In the genomic region with DNA sequence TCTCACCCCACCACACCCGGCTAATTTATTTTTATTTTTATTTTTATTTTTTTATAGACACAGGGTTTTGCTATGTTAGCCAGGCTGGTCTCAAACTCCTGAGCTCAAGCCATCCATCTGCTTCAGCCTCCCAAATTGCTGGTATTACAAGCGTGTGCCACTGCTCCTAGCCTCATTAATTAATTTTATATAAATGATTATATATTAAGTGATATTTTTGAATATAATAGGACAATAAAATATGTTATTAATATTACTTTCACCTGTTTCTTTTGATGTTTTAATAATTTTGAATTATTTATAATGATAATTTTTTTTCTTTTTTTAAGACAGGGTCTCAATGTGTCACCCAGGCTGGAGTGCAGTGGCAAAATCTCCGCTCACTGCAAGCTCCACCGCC, we compare ENCODE assay signal across 33 cellular contexts. TPM values are rescaled to one million over a fixed set of nuclear protein-coding genes. Genes with fewer than 3 reads are reported as not detected.
"Had no signal": no experiment of that assay in that cellular context is flagged by ENCODE, and none has a peak within 500 bp of the region (broad histone marks: within the 10 kb centered on the region; RNA-seq: fewer than 3 reads in every experiment).

No MANE protein-coding gene starts in this region.

- H3K36me3 Mint-ChIP-seq: stimulated activated effector memory CD8-positive, alpha-beta T cell treated with anti-CD3 and anti-CD28 coated beads, Interleukin-12 subunit alpha, Interleukin-12 subunit beta, amount 100 ng/mL, for 72 hours; stimulated activated memory B cell treated with anti-CD40 and anti-IgM and Interleukin-4, amounts not matched to agents 10 μg/mL and 1 μg/mL and 100 μg/mL, for 72 hours; stimulated activated naive B cell treated with anti-CD40 and anti-IgM and Interleukin-4, amounts not matched to agents 10 μg/mL and 1 μg/mL and 100 μg/mL, for 72 hours; type B pancreatic cell had no signal

- H3K9me3 ChIP-seq: suprapubic skin, testis, thoracic aorta, thyroid gland, tibial artery, tibial nerve, transverse colon, upper lobe of left lung, upper lobe of right lung, uterus, vagina had no signal

- H3K27ac ChIP-seq: stomach, suprapubic skin, testis, thoracic aorta, thyroid gland, tibial artery, tibial nerve, transverse colon, uterus, vagina had no signal

- H3K27ac Mint-ChIP-seq: stimulated activated effector memory CD8-positive, alpha-beta T cell treated with anti-CD3 and anti-CD28 coated beads, Interleukin-12 subunit alpha, Interleukin-12 subunit beta, amount 100 ng/mL, for 72 hours; stimulated activated memory B cell treated with anti-CD40 and anti-IgM and Interleukin-4, amounts not matched to agents 10 μg/mL and 1 μg/mL and 100 μg/mL, for 72 hours; stimulated activated naive B cell treated with anti-CD40 and anti-IgM and Interleukin-4, amounts not matched to agents 10 μg/mL and 1 μg/mL and 100 μg/mL, for 72 hours; stimulated activated naive CD8-positive, alpha-beta T cell treated with anti-CD3 and anti-CD28 coated beads, Interleukin-15, amount 100 ng/mL, for 72 hours; stimulated activated naive CD8-positive, alpha-beta T cell treated with anti-CD3 and anti-CD28 coated beads, Interleukin-15, Interleukin-2, amounts not matched to agents 100 ng/mL and 50 ng/mL, for 24 hours; type B pancreatic cell had no signal

- H3K4me3 ChIP-seq: stomach, suprapubic skin, testis, thoracic aorta, thyroid gland, tibial artery, tibial nerve, transverse colon, upper lobe of left lung, upper lobe of right lung, uterus, vagina had no signal

- H3K36me3 ChIP-seq: stomach, suprapubic skin, thoracic aorta, thyroid gland, tibial artery, tibial nerve, transverse colon, upper lobe of left lung, upper lobe of right lung, uterus, vagina had no signal

- H3K4me1 Mint-ChIP-seq: stimulated activated effector memory CD8-positive, alpha-beta T cell treated with anti-CD3 and anti-CD28 coated beads, Interleukin-12 subunit alpha, Interleukin-12 subunit beta, amount 100 ng/mL, for 72 hours; stimulated activated memory B cell treated with anti-CD40 and anti-IgM and Interleukin-4, amounts not matched to agents 10 μg/mL and 1 μg/mL and 100 μg/mL, for 72 hours had no signal

- H3K27me3 ChIP-seq: testis, thyroid gland, uterus, vagina had no signal

- ATAC-seq: stimulated activated effector memory CD8-positive, alpha-beta T cell treated with anti-CD3 and anti-CD28 coated beads, Interleukin-12 subunit alpha, Interleukin-12 subunit beta, amount 100 ng/mL, for 72 hours; stimulated activated memory B cell treated with anti-CD40 and anti-IgM and Interleukin-4, amounts not matched to agents 10 μg/mL and 1 μg/mL and 100 μg/mL, for 72 hours; stimulated activated naive B cell treated with anti-CD40 and anti-IgM and Interleukin-4, amounts not matched to agents 10 μg/mL and 1 μg/mL and 100 μg/mL, for 72 hours; stimulated activated naive CD8-positive, alpha-beta T cell treated with anti-CD3 and anti-CD28 coated beads, Interleukin-15, amount 100 ng/mL, for 72 hours; stimulated activated naive CD8-positive, alpha-beta T cell treated with anti-CD3 and anti-CD28 coated beads, Interleukin-15, Interleukin-2, amounts not matched to agents 100 U/mL and 50 U/mL, for 24 hours; upper lobe of right lung had no signal

- H3K9me3 Mint-ChIP-seq: stimulated activated effector memory CD8-positive, alpha-beta T cell treated with anti-CD3 and anti-CD28 coated beads, Interleukin-12 subunit alpha, Interleukin-12 subunit beta, amount 100 ng/mL, for 72 hours; stimulated activated memory B cell treated with anti-CD40 and anti-IgM and Interleukin-4, amounts not matched to agents 10 μg/mL and 1 μg/mL and 100 μg/mL, for 72 hours; stimulated activated naive B cell treated with anti-CD40 and anti-IgM and Interleukin-4, amounts not matched to agents 10 μg/mL and 1 μg/mL and 100 μg/mL, for 72 hours; stimulated activated naive CD8-positive, alpha-beta T cell treated with anti-CD3 and anti-CD28 coated beads, Interleukin-15, amount 100 ng/mL, for 72 hours; stimulated activated naive CD8-positive, alpha-beta T cell treated with anti-CD3 and anti-CD28 coated beads, Interleukin-15, Interleukin-2, amounts not matched to agents 100 ng/mL and 50 ng/mL, for 24 hours; type B pancreatic cell had no signal

- H3K4me3 Mint-ChIP-seq: stimulated activated effector memory CD8-positive, alpha-beta T cell treated with anti-CD3 and anti-CD28 coated beads, Interleukin-12 subunit alpha, Interleukin-12 subunit beta, amount 100 ng/mL, for 72 hours; stimulated activated memory B cell treated with anti-CD40 and anti-IgM and Interleukin-4, amounts not matched to agents 10 μg/mL and 1 μg/mL and 100 μg/mL, for 72 hours; stimulated activated naive B cell treated with anti-CD40 and anti-IgM and Interleukin-4, amounts not matched to agents 10 μg/mL and 1 μg/mL and 100 μg/mL, for 72 hours; stimulated activated naive CD8-positive, alpha-beta T cell treated with anti-CD3 and anti-CD28 coated beads, Interleukin-15, amount 100 ng/mL, for 72 hours; stimulated activated naive CD8-positive, alpha-beta T cell treated with anti-CD3 and anti-CD28 coated beads, Interleukin-15, Interleukin-2, amounts not matched to agents 100 ng/mL and 50 ng/mL, for 24 hours; type B pancreatic cell had no signal

- FAIRE-seq: urothelium cell line had no signal

- H3K4me1 ChIP-seq: testis, upper lobe of right lung, uterus had no signal

- DNase-seq: stimulated activated CD4-positive, alpha-beta T cell treated with anti-CD3 and anti-CD28 coated beads, Interleukin-2, amount 100 ng/mL, for 48 hours; stimulated activated CD4-positive, alpha-beta T cell treated with anti-CD3 and anti-CD28 coated beads, Interleukin-4, amount 100 ng/mL, for 1 hour; stimulated activated CD4-positive, alpha-beta T cell treated with anti-CD3 and anti-CD28 coated beads, Interleukin-4, amount 100 ng/mL, for 24 hours; stimulated activated CD4-positive, alpha-beta T cell treated with anti-CD3 and anti-CD28 coated beads, Interleukin-4, amount 100 ng/mL, for 4 hours; stimulated activated CD8-positive, alpha-beta memory T cell treated with anti-CD3 and anti-CD28 coated beads, Interleukin-4, amount 100 ng/mL, for 48 hours; stimulated activated naive B cell treated with anti-CD40 and anti-IgM and Interleukin-4, amounts not matched to agents 10 μg/mL and 1 μg/mL and 100 μg/mL, for 72 hours; stimulated activated naive CD4-positive, alpha-beta T cell; stimulated activated naive CD4-positive, alpha-beta T cell treated with Interleukin-2 at 50 U/mL for 16 hours; stimulated activated naive CD8-positive, alpha-beta T cell treated with anti-CD3 and anti-CD28 coated beads, Interleukin-15, amount 100 ng/mL, for 72 hours; stimulated activated naive CD8-positive, alpha-beta T cell treated with anti-CD3 and anti-CD28 coated beads, Interleukin-15, Interleukin-2, amounts not matched to agents 100 U/mL and 50 U/mL, for 24 hours; stomach; substantia nigra; testis; thyroid gland; tibial artery; transverse colon; trophoblast cell; upper lobe of left lung; upper lobe of right lung; uterus had no signal

RNA-seq across cellular contexts. Expression of gene SEC14L4, which starts 2.2 kb away (rescaled TPM):
- total RNA-seq: subcutaneous adipose tissue, thoracic aorta, transverse colon, vagina had no signal

RNA-seq across cellular contexts. Expression of gene SEC14L3, which starts 35.9 kb away (rescaled TPM):
- total RNA-seq: stomach, subcutaneous adipose tissue, suprapubic skin, temporal lobe, thoracic aorta, tibial nerve, transverse colon, upper lobe of right lung, ureter, urinary bladder, uterus, vagina had no signal
- polyA plus RNA-seq: stomach, urinary bladder had no signal

RNA-seq across cellular contexts. Expression of gene SEC14L6, which starts 38.9 kb away (rescaled TPM):
- total RNA-seq: vagina had no signal
